In genomic region chr6:88517737-88518136, GRCh38 we compare ENCODE assay signal across 18 cellular contexts.
"Had no signal": no experiment of that assay in that cellular context is flagged by ENCODE, and none has a peak within 500 bp of the region (broad histone marks: within the 10 kb centered on the region; RNA-seq: fewer than 3 reads in every experiment).

No MANE protein-coding gene starts in this region.

- H3K4me3 ChIP-seq: breast epithelium, heart left ventricle, skin epidermis, tibial artery, vagina had no signal

- ATAC-seq: activated CD8-positive, alpha-beta memory T cell treated with anti-CD3 and anti-CD28 coated beads, Interleukin-2, amount 10 ng/mL, durations not matched to agents 7 days and 5 days; activated naive CD4-positive, alpha-beta T cell treated with anti-CD3 and anti-CD28 coated beads, Interleukin-2, amount 50 U/mL, for 72 hours; esophagus mucosa; foreskin keratinocyte; heart left ventricle; left ventricle myocardium superior; stimulated activated effector memory CD8-positive, alpha-beta T cell treated with anti-CD3 and anti-CD28 coated beads, Interleukin-12 subunit alpha, Interleukin-12 subunit beta, amount 100 ng/mL, for 72 hours had no signal

- H3K4me1 ChIP-seq: breast epithelium, foreskin keratinocyte, heart left ventricle, parathyroid adenoma, vagina had no signal

- H3K79me2 ChIP-seq: parathyroid adenoma had no signal

- H2AFZ ChIP-seq: parathyroid adenoma had no signal

- DNase-seq: activated CD4-positive, alpha-beta T cell treated with anti-CD3 and anti-CD28 coated beads, Interleukin-2, amount 50 U/mL, for 48 hours; activated CD4-positive, CD25-positive, alpha-beta regulatory T cell treated with anti-CD3 and anti-CD28 coated beads, Interleukin-2, amount 50 U/mL, for 72 hours; activated CD8-positive, alpha-beta memory T cell treated with anti-CD3 and anti-CD28 coated beads, Interleukin-2, amount 10 ng/mL, durations not matched to agents 7 days and 5 days; activated effector memory CD4-positive, alpha-beta T cell treated with anti-CD3 and anti-CD28 coated beads, Interleukin-2, amount 50 U/mL, for 16 hours; activated T-cell treated with anti-CD3 and anti-CD28 coated beads, Interleukin-2, amount 50 U/mL, for 24 hours; foreskin keratinocyte; heart left ventricle; left ventricle myocardium superior; retina; tibial artery had no signal

- H3K9me3 ChIP-seq: breast epithelium, heart left ventricle, tibial artery, vagina had no signal

- FAIRE-seq: keratinocyte had no signal

- H3K27ac ChIP-seq: breast epithelium, foreskin keratinocyte, heart left ventricle, parathyroid adenoma, skin epidermis, tibial artery, vagina had no signal

- H3K27me3 ChIP-seq: breast epithelium, foreskin keratinocyte, tibial artery, vagina had no signal

- H3K9ac ChIP-seq: parathyroid adenoma had no signal

- H3K36me3 ChIP-seq: breast epithelium, heart left ventricle, tibial artery, vagina had no signal
